In the genomic region with DNA sequence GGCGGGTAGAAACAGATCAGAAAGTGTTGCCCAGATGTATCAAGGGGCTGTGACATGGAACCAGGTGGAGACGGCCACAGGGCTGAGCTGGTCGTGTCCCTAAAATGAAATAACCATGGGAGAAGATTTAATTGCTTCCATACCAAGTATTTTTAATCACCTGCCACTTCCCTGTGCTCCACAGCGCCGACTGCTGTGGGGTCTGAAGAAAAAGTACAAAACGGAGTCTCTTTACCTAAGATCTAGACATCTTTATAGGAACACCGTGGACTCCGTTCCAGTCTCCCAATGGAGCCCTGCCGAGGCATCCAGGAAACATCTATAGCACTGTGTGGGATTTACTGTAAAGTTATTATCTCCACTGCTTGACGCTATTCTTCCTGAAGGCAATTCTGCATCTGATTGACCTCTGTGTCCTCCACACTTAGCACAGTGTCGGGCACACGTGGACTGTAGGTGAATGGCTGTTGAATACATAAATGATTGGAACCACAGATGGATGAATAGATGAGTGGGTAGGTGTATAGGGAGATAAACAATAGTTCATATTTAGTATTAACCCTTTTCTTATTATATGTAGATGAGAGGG, we compare ENCODE assay signal across 10 cellular contexts. TPM values are rescaled to one million over a fixed set of nuclear protein-coding genes. Genes with fewer than 3 reads are reported as not detected.
A peak's percentile ranks its signal among the peaks of the same experiment; 100 is the strongest.
DNase-seq lines count a peak whose midpoint lies in the region; TF ChIP-seq lines count a peak whose summit lies in the region.
"Had no signal": no experiment of that assay in that cellular context is flagged by ENCODE, and none has a peak within 500 bp of the region (broad histone marks: within the 10 kb centered on the region; RNA-seq: fewer than 3 reads in every experiment).

No MANE protein-coding gene starts in this region.

- 36 to 49% (median 41%) methylated on average over 12 of the region's 12 CpGs for WGBS in stomach, 5 donors

- H3K4me3 ChIP-seq in LNCaP clone FGC (ENCODE audit: low read depth, low read length) (no peak overlapping the region), astrocyte of the cerebellum (ENCODE audit: low read depth, low read length) (no peak overlapping the region), stomach (no peak overlapping the region)

- TF ChIP-seq POLR2A in stomach (IDR thresholded peaks at IDR 0.05), result no peak

- TF ChIP-seq CTCF in LNCaP clone FGC (IDR thresholded peaks at IDR 0.05; ENCODE audit: control insufficient read depth, extremely low read depth, insufficient read depth) (peak; percentile 70), astrocyte of the cerebellum (IDR thresholded peaks at IDR 0.05; ENCODE audit: low read depth, low read length, missing control alignments) (peak; percentile 50), nephron progenitor cell (IDR thresholded peaks at IDR 0.05) (peak; percentile 59), stomach (IDR thresholded peaks at IDR 0.05) (peak in 1 of 7 experiments; percentile 18)

- H3K27ac ChIP-seq in stomach, result no peak overlapping the region

- no peak for TF ChIP-seq EP300 in stomach (IDR thresholded peaks at IDR 0.05)

- no peaks in the 10 kb centered on the region for H3K4me1 ChIP-seq in stomach

- in situ Hi-C loops in astrocyte of the cerebellum (cut with HindIII; ENCODE audit: low sequenced_read_pairs), result no loop called here

- no peaks in the 10 kb centered on the region for H3K36me3 ChIP-seq in stomach

- H3K27me3 Mint-ChIP-seq in nephron progenitor cell (ENCODE audit: low read depth, poor library complexity), result peaks cover 21% of the 10 kb centered on the region

- no peak overlapping the region for H3K27ac Mint-ChIP-seq in nephron progenitor cell
- H3K27ac Mint-ChIP-seq: CD8-positive, alpha-beta memory T cell; T-helper 1 cell treated with Interleukin-12 subunit alpha and Interleukin-12 subunit beta and Interleukin-4 antibody, amounts not matched to agents 30 μg/mL and 1 μg/mL, for 36 hours had no signal

- peaks cover 19% of the 10 kb centered on the region for H3K4me1 Mint-ChIP-seq in nephron progenitor cell

- peak; percentile 42 for DNase-seq in NCI-H2171 treated with DMSO at 0.1 percent for 48 hours (lab: John Stamatoyannopoulos, UW)
- no peak for DNase-seq in NCI-H2171 (lab: John Stamatoyannopoulos, UW)
- DNase-seq in LNCaP clone FGC (ENCODE audit: low read depth), result peak; percentile 33
- DNase-seq in astrocyte of the cerebellum (ENCODE audit: low read depth), result no peak
- DNase-seq in nephron progenitor cell, result peak; percentile 23
- DNase-seq in stomach, result no peak
- DNase-seq in NCI-H2081 treated with DMSO at 0.1 percent for 48 hours (lab: John Stamatoyannopoulos, UW), result no peak
- no peak for DNase-seq in ureter (ENCODE audit: low spot score)

- no peaks in the 10 kb centered on the region for H3K27me3 ChIP-seq in stomach

- no peaks in the 10 kb centered on the region for H3K9me3 ChIP-seq in stomach

- intact Hi-C loops in stomach (cut with DNase I; ENCODE audit: low total_unique reads), result no loop called here

- H3K9me3 Mint-ChIP-seq in nephron progenitor cell, result peaks cover 6% of the 10 kb centered on the region
- H3K9me3 Mint-ChIP-seq: CD8-positive, alpha-beta memory T cell; T-helper 1 cell treated with Interleukin-12 subunit alpha and Interleukin-12 subunit beta and Interleukin-4 antibody, amounts not matched to agents 30 μg/mL and 1 μg/mL, for 36 hours had no signal

- no peaks in the 10 kb centered on the region for H3K36me3 Mint-ChIP-seq in nephron progenitor cell (ENCODE audit: low read depth)
- H3K36me3 Mint-ChIP-seq: CD8-positive, alpha-beta memory T cell had no signal

- no peak overlapping the region for H3K4me3 Mint-ChIP-seq in nephron progenitor cell
- H3K4me3 Mint-ChIP-seq: CD8-positive, alpha-beta memory T cell; T-helper 1 cell treated with Interleukin-12 subunit alpha and Interleukin-12 subunit beta and Interleukin-4 antibody, amounts not matched to agents 30 μg/mL and 1 μg/mL, for 36 hours had no signal

RNA-seq across cellular contexts. Expression of gene GYPC, which starts 21.6 kb away (rescaled TPM):
- total RNA-seq in stomach, result 100 to 1,000 TPM in 1 of 5 donors, 10 to 100 TPM in 4; 31.3 to 119 (median 43.6) TPM
- 10 to 100 TPM; 46.2 to 78.4 (median 63.4) TPM for polyA plus RNA-seq in stomach
- 30.1 TPM for total RNA-seq in ureter

Comparison
In these comparisons a context has a peak if more than half of its experiments do, and no peak if none do; other contexts are left out.
1. DNase-seq: peak in NCI-H2171 treated with DMSO at 0.1 percent for 48 hours (single experiment), LNCaP clone FGC (single experiment) and nephron progenitor cell (single experiment); none in NCI-H2171 (single experiment), astrocyte of the cerebellum (single experiment), stomach (single experiment), NCI-H2081 treated with DMSO at 0.1 percent for 48 hours (single experiment) and ureter (single experiment).